8 cellular contexts compared by ENCODE assay signal in genomic region chr16:67013238-67013822, GRCh38. TPM values are rescaled to one million over a fixed set of nuclear protein-coding genes. Genes with fewer than 3 reads are reported as not detected.
DNase-seq lines count a peak whose midpoint lies in the region; ATAC-seq and TF ChIP-seq lines count a peak whose summit lies in the region.

No MANE protein-coding gene starts in this region.

- H3K27ac ChIP-seq in PC-9, result no peak overlapping the region

- no TSS peak for BruUV-seq in PC-9 (replicated peaks; lab: Mats Ljungman, UMichigan)

- ATAC-seq in HG03442 (IDR thresholded peaks at IDR 0.05; ENCODE audit: unreplicated experiment), result no peak
- ATAC-seq in HG03045 (IDR thresholded peaks at IDR 0.05; ENCODE audit: unreplicated experiment), result no peak
- ATAC-seq in GM21737 (IDR thresholded peaks at IDR 0.05; ENCODE audit: unreplicated experiment), result no peak

- CTCF ChIA-PET in PC-9 (lab: Charles Lee), result interaction anchor here (0.7 kb wide), 1 partner anchor 98 kb away, joined by 3 read pairs; no protein-coding TSS in a partner anchor

- POLR2A ChIA-PET in PC-9 (lab: Charles Lee; ENCODE audit: unreplicated experiment), result no interaction called here

- peak overlapping the region; percentile 44; the same call in 1 of the 2 replicates for H3K4me2 ChIP-seq in PC-9

- TF ChIP-seq CTCF in GM13976 (IDR thresholded peaks at IDR 0.05; ENCODE audit: borderline replicate concordance, control extremely low read depth, extremely low read depth, insufficient read depth, missing control alignments) (no peak), PC-9 (conservative IDR thresholded peaks at IDR 0.05) (no peak), foreskin fibroblast (IDR thresholded peaks at IDR 0.05; ENCODE audit: low read depth, low read length) (no peak)

- no peaks in the 10 kb centered on the region for H3K79me2 ChIP-seq in PC-9 (ENCODE audit: low read depth)

- DNase-seq in GM13976 (ENCODE audit: low spot score) (peak; percentile 28), PC-9 (no peak), foreskin fibroblast (no peak), retina (peak; percentile 68), NCI-H2107 treated with DMSO at 0.1 percent for 48 hours (lab: John Stamatoyannopoulos, UW; ENCODE audit: unreplicated experiment) (no peak)

- peaks cover 20% of the 10 kb centered on the region for H3K27me3 ChIP-seq in PC-9 (ENCODE audit: insufficient read depth, low read depth)

- H3K4me3 ChIP-seq in PC-9 (no peak overlapping the region), foreskin fibroblast (ENCODE audit: low read depth in 1 of 2, low read length in 2 of 2) (peak overlapping the region; percentile 46 to 52)

- H3K4me1 ChIP-seq in PC-9 (replicated peaks; ENCODE audit: insufficient read depth), result no peaks in the 10 kb centered on the region

- H4K20me1 ChIP-seq in PC-9 (ENCODE audit: insufficient read depth), result no peaks in the 10 kb centered on the region

- intact Hi-C loops in PC-9 (cut with micrococcal nuclease; ENCODE audit: unreplicated experiment), result no loop called here

- no peak overlapping the region for H2AFZ ChIP-seq in PC-9

- H3K9me2 ChIP-seq in PC-9 (ENCODE audit: insufficient read depth), result no peaks in the 10 kb centered on the region

- H3F3A ChIP-seq in PC-9 (ENCODE audit: insufficient read depth, low read depth), result peaks cover 6% of the 10 kb centered on the region; the same call in 1 of the 2 replicates

- no peaks in the 10 kb centered on the region for H3K9me3 ChIP-seq in PC-9 (ENCODE audit: insufficient read depth, low read depth)

- H3K36me3 ChIP-seq in PC-9 (ENCODE audit: low read depth), result no peaks in the 10 kb centered on the region

- in situ Hi-C loops in GM13976 (cut with MboI; ENCODE audit: low sequenced_read_pairs, unreplicated experiment), result no loop called here

RNA-seq across cellular contexts. Expression of gene CBFB, which starts 15.6 kb away (rescaled TPM):
- 58.7 and 63.3 TPM in 2 replicates for total RNA-seq in PC-9 (2021)

RNA-seq across cellular contexts. Expression of gene CES4A, which starts 24.9 kb away (rescaled TPM):
- 2.5 and 3.1 TPM in 2 replicates for total RNA-seq in PC-9 (2021)

RNA-seq across cellular contexts. Expression of gene CES3, which starts 52.3 kb away (rescaled TPM):
- 9.1 and 10.1 TPM in 2 replicates for total RNA-seq in PC-9 (2021)

Comparison
In these comparisons a context has a peak if more than half of its experiments do, and no peak if none do; other contexts are left out.
1. DNase-seq: peak in GM13976 (single experiment) and retina (single experiment); none in PC-9 (0 of 2), foreskin fibroblast (0 of 2) and NCI-H2107 treated with DMSO at 0.1 percent for 48 hours (single experiment).